8 cellular contexts compared by ENCODE assay signal in the genomic region with DNA sequence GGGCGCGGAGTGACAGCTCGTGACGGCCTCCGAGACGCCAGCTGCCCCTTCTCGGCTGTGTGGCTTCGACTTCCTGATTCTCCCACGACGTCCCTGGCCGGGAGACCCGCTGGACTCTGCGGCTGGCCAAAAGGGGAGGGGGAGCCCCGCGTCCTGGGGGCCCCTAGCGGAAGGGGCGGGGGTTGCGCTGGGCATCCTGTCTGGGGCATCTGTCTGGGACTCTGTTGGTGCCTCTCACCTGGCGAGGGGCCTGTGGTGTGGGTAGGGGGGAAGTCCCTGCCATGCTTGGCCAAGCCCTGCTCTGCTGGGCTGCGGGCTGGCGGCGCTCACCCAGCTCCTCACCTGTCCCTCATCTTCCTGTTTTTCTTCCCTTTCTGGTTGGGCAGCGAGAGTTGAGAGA.
DNase-seq lines count a peak whose midpoint lies in the region; ATAC-seq and TF ChIP-seq lines count a peak whose summit lies in the region.
"Not testable (repeated sequence)": the region's sequence is repeated elsewhere in the genome, so short reads cannot be mapped to it uniquely, and the experiment has no call there.

No MANE protein-coding gene starts in this region.

- H3K27me3 ChIP-seq in breast epithelium; mucosa of rectum (ENCODE audit: control insufficient read depth in 2 of 2, insufficient read depth in 2 of 2, low read length in 2 of 2): not testable (repeated sequence)
- H3K27me3 ChIP-seq in heart right ventricle, result peaks cover 0 to 15% (median 8%) of the 10 kb centered on the region in 7 donors

- H3K4me3 ChIP-seq in GM12865 (ENCODE audit: low read depth, low read length); OCI-LY7 (ENCODE audit: low read depth, low read length, poor library complexity, severe bottlenecking): not testable (repeated sequence)
- H3K4me3 ChIP-seq in breast epithelium (peak overlapping the region; percentile 38 to 72 (median 65)), heart right ventricle (peak overlapping the region; percentile 21 to 63 (median 49)), mucosa of rectum (ENCODE audit: low read length in 2 of 2) (peak overlapping the region; percentile 52 to 77), skeletal muscle cell (ENCODE audit: low read depth, low read length) (peak overlapping the region; percentile 52)

- not testable (repeated sequence) for ATAC-seq in activated T-cell treated with anti-CD3 and anti-CD28 coated beads, Interleukin-2, amount 50 U/mL, for 4 hours; heart right ventricle

- not testable (repeated sequence) for H3K79me2 ChIP-seq in OCI-LY7 (ENCODE audit: insufficient read depth, low read depth, low read length)

- not testable (repeated sequence) for H3K36me3 ChIP-seq in OCI-LY7 (ENCODE audit: insufficient read depth, low read length); breast epithelium; heart right ventricle; mucosa of rectum (ENCODE audit: control insufficient read depth in 2 of 2, insufficient read depth in 2 of 2, low read length in 2 of 2)

- POLR2A ChIA-PET in OCI-LY7 (lab: Charles Lee), result not testable (repeated sequence)

- not testable (repeated sequence) for H3K9me3 Mint-ChIP-seq in activated T-cell treated with anti-CD3 and anti-CD28 coated beads, Interleukin-2, amount 50 U/mL, for 4 hours; type B pancreatic cell

- not testable (repeated sequence) for H3K9me2 ChIP-seq in OCI-LY7 (ENCODE audit: insufficient read depth, low read length)

- not testable (repeated sequence) for BruUV-seq in OCI-LY7 (replicated peaks; lab: Mats Ljungman, UMichigan)

- not testable (repeated sequence) for H3K4me1 Mint-ChIP-seq in activated T-cell treated with anti-CD3 and anti-CD28 coated beads, Interleukin-2, amount 50 U/mL, for 4 hours (ENCODE audit: low read depth); type B pancreatic cell (ENCODE audit: unreplicated experiment)

- TF ChIP-seq CTCF in GM12865 (IDR thresholded peaks at IDR 0.05; ENCODE audit: insufficient read depth, low read depth, low read length, missing control alignments); OCI-LY7 (conservative IDR thresholded peaks at IDR 0.05; ENCODE audit: low read length); breast epithelium (IDR thresholded peaks at IDR 0.05); heart right ventricle (IDR thresholded peaks at IDR 0.05); type B pancreatic cell (conservative IDR thresholded peaks at IDR 0.05): not testable (repeated sequence)

- not testable (repeated sequence) for H3K4me2 ChIP-seq in OCI-LY7 (ENCODE audit: low read length)

- H4K20me1 ChIP-seq in OCI-LY7 (ENCODE audit: insufficient read depth, low read length), result not testable (repeated sequence)

- CTCF ChIA-PET in OCI-LY7 (lab: Charles Lee; ENCODE audit: unreplicated experiment), result not testable (repeated sequence)

- 9 to 12% methylated on average over 22 to 23 of the region's 23 CpGs for WGBS in heart right ventricle, 2 donors

- peak overlapping the region; percentile 75 for H3K4me3 Mint-ChIP-seq in activated T-cell treated with anti-CD3 and anti-CD28 coated beads, Interleukin-2, amount 50 U/mL, for 4 hours
- peak overlapping the region; percentile 79 for H3K4me3 Mint-ChIP-seq in type B pancreatic cell

- H3K9me3 ChIP-seq in OCI-LY7 (ENCODE audit: low read length); breast epithelium; heart right ventricle; mucosa of rectum (ENCODE audit: control insufficient read depth in 2 of 2, low read length in 2 of 2): not testable (repeated sequence)

- H3K36me3 Mint-ChIP-seq in activated T-cell treated with anti-CD3 and anti-CD28 coated beads, Interleukin-2, amount 50 U/mL, for 4 hours (ENCODE audit: insufficient read depth); type B pancreatic cell: not testable (repeated sequence)

- peak overlapping the region in 1 of 2 donors; percentile 76 for H3K9ac ChIP-seq in mucosa of rectum (ENCODE audit: low read depth in 1 of 2, low read length in 2 of 2)

- not testable (repeated sequence) for H2AFZ ChIP-seq in OCI-LY7 (ENCODE audit: low read length)

- H3K27ac ChIP-seq in OCI-LY7 (ENCODE audit: low read depth, low read length, poor library complexity, severe bottlenecking); heart right ventricle: not testable (repeated sequence)
- H3K27ac ChIP-seq in breast epithelium (peak overlapping the region; percentile 76 to 79), mucosa of rectum (ENCODE audit: low read depth in 2 of 2, low read length in 2 of 2) (peak overlapping the region in 1 of 2 donors; percentile 39)

- TF ChIP-seq POLR2A in breast epithelium (IDR thresholded peaks at IDR 0.05), result not testable (repeated sequence)

- H3K4me1 ChIP-seq in OCI-LY7 (ENCODE audit: insufficient read depth, low read length, poor library complexity, severe bottlenecking); breast epithelium; heart right ventricle; mucosa of rectum (ENCODE audit: control insufficient read depth in 2 of 2, insufficient read depth in 2 of 2, low read length in 2 of 2): not testable (repeated sequence)

- peak; percentile 5 for DNase-seq in GM12865 (ENCODE audit: low read depth)
- peak; percentile 7 for DNase-seq in OCI-LY7 (ENCODE audit: low spot score)
- not testable (repeated sequence) for DNase-seq in activated T-cell treated with anti-CD3 and anti-CD28 coated beads, Interleukin-2, amount 50 U/mL, for 4 hours; breast epithelium (ENCODE audit: low spot score in 2 of 2); heart right ventricle; skeletal muscle cell (ENCODE audit: low read depth); type B pancreatic cell (ENCODE audit: extremely low spot score, unreplicated experiment)

- H3K27ac Mint-ChIP-seq in type B pancreatic cell, result not testable (repeated sequence)

- intact Hi-C loops in OCI-LY7 (cut with micrococcal nuclease; ENCODE audit: unreplicated experiment), result loop anchor here (5.0 kb wide), 1 partner anchor 150 kb away; no protein-coding TSS in a partner anchor
- intact Hi-C loops in breast epithelium (cut with DNase I; ENCODE audit: low total_unique reads), result not testable (repeated sequence)
- intact Hi-C loops in heart right ventricle (cut with DNase I), result loop anchor here in 2 of 10 donors (10.0 kb wide), 2 partner anchors 148 to 168 kb away; no protein-coding TSS in a partner anchor

- H3K27me3 Mint-ChIP-seq in activated T-cell treated with anti-CD3 and anti-CD28 coated beads, Interleukin-2, amount 50 U/mL, for 4 hours (ENCODE audit: low read depth), result peaks cover 37% of the 10 kb centered on the region
- peaks cover 49% of the 10 kb centered on the region for H3K27me3 Mint-ChIP-seq in type B pancreatic cell
